In genomic region chr2:132773331-132773730, GRCh38 we compare ENCODE assay signal across 29 cellular contexts.
"Had no signal": no experiment of that assay in that cellular context is flagged by ENCODE, and none has a peak within 500 bp of the region (broad histone marks: within the 10 kb centered on the region; RNA-seq: fewer than 3 reads in every experiment).

No MANE protein-coding gene starts in this region.

- H3K9ac ChIP-seq: SK-N-SH had no signal

- H3K27me3 ChIP-seq: Peyer's patch, SJSA1 had no signal

- H3K36me3 ChIP-seq: Peyer's patch, SJSA1 had no signal

- H3K9me3 ChIP-seq: Peyer's patch, SJSA1, SK-N-SH had no signal

- H3K4me3 ChIP-seq: Peyer's patch, SJSA1 had no signal

- ATAC-seq: PC-3 had no signal

- H3K9me2 ChIP-seq: SK-N-SH had no signal

- H3K4me2 ChIP-seq: SK-N-SH had no signal

- H3K27ac ChIP-seq: Peyer's patch, SJSA1 had no signal

- H3K4me1 ChIP-seq: Peyer's patch, SJSA1 had no signal

- DNase-seq: NCI-H1048, NCI-H1092 treated with DMSO at 0.1 percent for 48 hours, NCI-H1105 treated with DMSO at 0.1 percent for 48 hours, NCI-H1436, NCI-H146, NCI-H1694, NCI-H187, NCI-H1930, NCI-H2029 treated with DMSO at 0.1 percent for 48 hours, NCI-H2081 treated with DMSO at 0.1 percent for 48 hours, NCI-H2107, NCI-H2171, NCI-H226, NCI-H446 treated with DMSO at 0.1 percent for 48 hours, NCI-H510A, NCI-H524, NCI-H526, NCI-H69, NCI-H748 treated with DMSO at 0.1 percent for 48 hours, NCI-H82, OCI-M1, PC-3, Peyer's patch, Right ventricle myocardium superior, RPMI8226, SHP77 treated with DMSO at 0.1 percent for 48 hours, SK-N-SH, SW 1271 had no signal
